Comparison of ENCODE assay signal across 1 cellular context in genomic region chr3:123027292-123028232, GRCh38.
TF ChIP-seq lines count a peak whose summit lies in the region.

Gene SEMA5B (minus strand): TSS chr3:123027763. CDS start chr3:122961263, 66,500 bp downstream.

TF ChIP-seq in SK-N-SH treated with all-trans-retinoic acid at 6 μM for 48 hours, 23 proteins besides CTCF, POLR2A, EP300 and RAD21 (continued from another document):
- TF ChIP-seq TSHZ2 (CRISPR knock-in tag; IDR thresholded peaks at IDR 0.05): no peak
- TF ChIP-seq GLIS3 (CRISPR knock-in tag; IDR thresholded peaks at IDR 0.05): no peak
- TF ChIP-seq CSRNP3 (CRISPR knock-in tag; IDR thresholded peaks at IDR 0.05): no peak
- no peak for TF ChIP-seq ISL1 (CRISPR knock-in tag; IDR thresholded peaks at IDR 0.05)
- no peak for TF ChIP-seq SNAI2 (CRISPR knock-in tag; IDR thresholded peaks at IDR 0.05)
